1 cellular context compared by ENCODE assay signal in the genomic region with DNA sequence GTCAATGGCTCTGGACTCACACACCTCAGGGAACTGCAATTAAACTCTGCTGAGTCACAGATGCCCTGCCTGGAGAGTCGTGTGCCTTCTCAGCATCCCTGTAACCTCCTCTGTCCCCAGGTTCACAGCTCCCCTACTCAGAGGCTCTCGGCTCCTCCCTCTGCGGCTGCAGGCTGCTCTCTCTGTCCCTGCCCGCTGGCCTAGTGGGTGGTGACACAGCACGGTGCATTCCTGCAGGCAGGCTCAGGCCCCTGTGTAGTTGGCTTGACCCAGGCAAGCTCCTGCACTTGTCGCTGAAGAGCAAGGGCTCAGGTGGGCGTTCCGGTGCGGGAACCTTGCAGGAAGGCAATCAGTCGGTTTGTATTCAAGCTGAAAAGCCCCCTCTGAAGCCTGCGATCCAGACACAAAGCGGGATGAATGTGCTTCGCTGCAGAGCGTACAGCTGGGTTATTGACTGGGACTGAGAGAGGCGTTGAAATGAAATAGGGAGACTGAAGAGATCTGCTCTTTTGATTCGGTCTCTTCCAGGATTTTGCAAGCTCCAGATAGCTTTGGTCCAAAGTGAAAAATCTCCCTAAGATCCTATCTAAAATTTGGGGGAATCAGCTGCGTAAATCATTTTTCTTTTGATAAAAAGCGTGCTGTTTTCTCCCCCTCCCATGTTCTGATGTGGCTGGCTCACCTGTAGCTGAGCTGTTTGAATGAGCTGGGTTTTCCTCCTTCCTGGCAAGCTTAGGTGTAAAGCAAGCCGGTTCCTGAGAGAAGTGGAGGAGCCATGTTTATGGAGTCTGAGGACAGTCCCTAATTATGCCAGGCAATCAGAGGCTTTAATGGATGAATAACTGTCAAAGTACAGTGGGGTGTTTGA.
TF ChIP-seq lines count a peak whose summit lies in the region.

No MANE protein-coding gene starts in this region.

TF ChIP-seq in HepG2, 621 proteins besides CTCF, POLR2A, EP300 and RAD21 (continued from another document and continues in another):
- TF ChIP-seq ARNTL (CRISPR knock-in tag; IDR thresholded peaks at IDR 0.05), result peak; percentile 52; the same call in 1 of the 2 replicates
- TF ChIP-seq, protein P1, sequence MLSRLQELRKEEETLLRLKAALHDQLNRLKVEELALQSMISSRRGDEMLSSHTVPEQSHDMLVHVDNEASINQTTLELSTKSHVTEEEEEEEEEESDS (CRISPR knock-in tag; IDR thresholded peaks at IDR 0.05; ENCODE audit: borderline replicate concordance), result no peak
- TF ChIP-seq, protein P2, sequence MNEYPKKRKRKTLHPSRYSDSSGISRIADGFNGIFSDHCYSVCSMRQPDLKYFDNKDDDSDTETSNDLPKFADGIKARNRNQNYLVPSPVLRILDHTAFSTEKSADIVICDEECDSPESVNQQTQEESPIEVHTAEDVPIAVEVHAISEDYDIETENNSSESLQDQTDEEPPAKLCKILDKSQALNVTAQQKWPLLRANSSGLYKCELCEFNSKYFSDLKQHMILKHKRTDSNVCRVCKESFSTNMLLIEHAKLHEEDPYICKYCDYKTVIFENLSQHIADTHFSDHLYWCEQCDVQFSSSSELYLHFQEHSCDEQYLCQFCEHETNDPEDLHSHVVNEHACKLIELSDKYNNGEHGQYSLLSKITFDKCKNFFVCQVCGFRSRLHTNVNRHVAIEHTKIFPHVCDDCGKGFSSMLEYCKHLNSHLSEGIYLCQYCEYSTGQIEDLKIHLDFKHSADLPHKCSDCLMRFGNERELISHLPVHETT (CRISPR knock-in tag; conservative IDR thresholded peaks at IDR 0.05), result no peak
- TF ChIP-seq, protein P3, sequence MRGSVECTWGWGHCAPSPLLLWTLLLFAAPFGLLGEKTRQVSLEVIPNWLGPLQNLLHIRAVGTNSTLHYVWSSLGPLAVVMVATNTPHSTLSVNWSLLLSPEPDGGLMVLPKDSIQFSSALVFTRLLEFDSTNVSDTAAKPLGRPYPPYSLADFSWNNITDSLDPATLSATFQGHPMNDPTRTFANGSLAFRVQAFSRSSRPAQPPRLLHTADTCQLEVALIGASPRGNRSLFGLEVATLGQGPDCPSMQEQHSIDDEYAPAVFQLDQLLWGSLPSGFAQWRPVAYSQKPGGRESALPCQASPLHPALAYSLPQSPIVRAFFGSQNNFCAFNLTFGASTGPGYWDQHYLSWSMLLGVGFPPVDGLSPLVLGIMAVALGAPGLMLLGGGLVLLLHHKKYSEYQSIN (CRISPR knock-in tag; IDR thresholded peaks at IDR 0.05; ENCODE audit: borderline replicate concordance), result no peak
- TF ChIP-seq, protein P4, sequence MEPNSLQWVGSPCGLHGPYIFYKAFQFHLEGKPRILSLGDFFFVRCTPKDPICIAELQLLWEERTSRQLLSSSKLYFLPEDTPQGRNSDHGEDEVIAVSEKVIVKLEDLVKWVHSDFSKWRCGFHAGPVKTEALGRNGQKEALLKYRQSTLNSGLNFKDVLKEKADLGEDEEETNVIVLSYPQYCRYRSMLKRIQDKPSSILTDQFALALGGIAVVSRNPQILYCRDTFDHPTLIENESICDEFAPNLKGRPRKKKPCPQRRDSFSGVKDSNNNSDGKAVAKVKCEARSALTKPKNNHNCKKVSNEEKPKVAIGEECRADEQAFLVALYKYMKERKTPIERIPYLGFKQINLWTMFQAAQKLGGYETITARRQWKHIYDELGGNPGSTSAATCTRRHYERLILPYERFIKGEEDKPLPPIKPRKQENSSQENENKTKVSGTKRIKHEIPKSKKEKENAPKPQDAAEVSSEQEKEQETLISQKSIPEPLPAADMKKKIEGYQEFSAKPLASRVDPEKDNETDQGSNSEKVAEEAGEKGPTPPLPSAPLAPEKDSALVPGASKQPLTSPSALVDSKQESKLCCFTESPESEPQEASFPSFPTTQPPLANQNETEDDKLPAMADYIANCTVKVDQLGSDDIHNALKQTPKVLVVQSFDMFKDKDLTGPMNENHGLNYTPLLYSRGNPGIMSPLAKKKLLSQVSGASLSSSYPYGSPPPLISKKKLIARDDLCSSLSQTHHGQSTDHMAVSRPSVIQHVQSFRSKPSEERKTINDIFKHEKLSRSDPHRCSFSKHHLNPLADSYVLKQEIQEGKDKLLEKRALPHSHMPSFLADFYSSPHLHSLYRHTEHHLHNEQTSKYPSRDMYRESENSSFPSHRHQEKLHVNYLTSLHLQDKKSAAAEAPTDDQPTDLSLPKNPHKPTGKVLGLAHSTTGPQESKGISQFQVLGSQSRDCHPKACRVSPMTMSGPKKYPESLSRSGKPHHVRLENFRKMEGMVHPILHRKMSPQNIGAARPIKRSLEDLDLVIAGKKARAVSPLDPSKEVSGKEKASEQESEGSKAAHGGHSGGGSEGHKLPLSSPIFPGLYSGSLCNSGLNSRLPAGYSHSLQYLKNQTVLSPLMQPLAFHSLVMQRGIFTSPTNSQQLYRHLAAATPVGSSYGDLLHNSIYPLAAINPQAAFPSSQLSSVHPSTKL (CRISPR knock-in tag; IDR thresholded peaks at IDR 0.05), result peak; percentile 87
- no peak for TF ChIP-seq ATM (IDR thresholded peaks at IDR 0.05; ENCODE audit: borderline replicate concordance)
- no peak for TF ChIP-seq NFYC (CRISPR knock-in tag; IDR thresholded peaks at IDR 0.05)
- TF ChIP-seq SMAD9 (CRISPR knock-in tag; IDR thresholded peaks at IDR 0.05), result no peak
- TF ChIP-seq NAIF1 (CRISPR knock-in tag; IDR thresholded peaks at IDR 0.05; ENCODE audit: borderline replicate concordance), result no peak
- TF ChIP-seq SNAPC2 (CRISPR knock-in tag; IDR thresholded peaks at IDR 0.05), result peak; percentile 63; the same call in 1 of the 2 replicates
- TF ChIP-seq HCFC1 (IDR thresholded peaks at IDR 0.05; ENCODE audit: low read depth, low read length), result no peak
- no peak for TF ChIP-seq ZNF441 (CRISPR knock-in tag; IDR thresholded peaks at IDR 0.05; ENCODE audit: borderline replicate concordance)
- TF ChIP-seq MBD4 (IDR thresholded peaks at IDR 0.05; ENCODE audit: borderline replicate concordance, low read length), result no peak
- no peak for TF ChIP-seq ZNF557 (CRISPR knock-in tag; IDR thresholded peaks at IDR 0.05)
- TF ChIP-seq ZNF615 (CRISPR knock-in tag; IDR thresholded peaks at IDR 0.05; ENCODE audit: borderline replicate concordance), result no peak
- no peak for TF ChIP-seq ZNF546 (CRISPR knock-in tag; conservative IDR thresholded peaks at IDR 0.05)
- TF ChIP-seq NCOA5 (CRISPR knock-in tag; IDR thresholded peaks at IDR 0.05), result no peak
- peak; percentile 86; the same call in 1 of the 2 replicates for TF ChIP-seq NFE2L1 (CRISPR knock-in tag; IDR thresholded peaks at IDR 0.05; ENCODE audit: borderline replicate concordance)
- TF ChIP-seq, protein P5, sequence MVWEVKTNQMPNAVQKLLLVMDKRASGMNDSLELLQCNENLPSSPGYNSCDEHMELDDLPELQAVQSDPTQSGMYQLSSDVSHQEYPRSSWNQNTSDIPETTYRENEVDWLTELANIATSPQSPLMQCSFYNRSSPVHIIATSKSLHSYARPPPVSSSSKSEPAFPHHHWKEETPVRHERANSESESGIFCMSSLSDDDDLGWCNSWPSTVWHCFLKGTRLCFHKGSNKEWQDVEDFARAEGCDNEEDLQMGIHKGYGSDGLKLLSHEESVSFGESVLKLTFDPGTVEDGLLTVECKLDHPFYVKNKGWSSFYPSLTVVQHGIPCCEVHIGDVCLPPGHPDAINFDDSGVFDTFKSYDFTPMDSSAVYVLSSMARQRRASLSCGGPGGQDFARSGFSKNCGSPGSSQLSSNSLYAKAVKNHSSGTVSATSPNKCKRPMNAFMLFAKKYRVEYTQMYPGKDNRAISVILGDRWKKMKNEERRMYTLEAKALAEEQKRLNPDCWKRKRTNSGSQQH (CRISPR knock-in tag; IDR thresholded peaks at IDR 0.05; ENCODE audit: low read depth), result peak; percentile 91
- 0 out of 2 replicates have a peak, but pooled peaks have one; percentile 34 for TF ChIP-seq ARID2 (CRISPR knock-in tag; IDR thresholded peaks at IDR 0.05; ENCODE audit: borderline replicate concordance)
- TF ChIP-seq ZNF598 (CRISPR knock-in tag; IDR thresholded peaks at IDR 0.05; ENCODE audit: borderline replicate concordance), result peak; percentile 83; the same call in 1 of the 2 replicates
- 0 out of 2 replicates have a peak, but pooled peaks have one; percentile 31 for TF ChIP-seq NR2C2 (CRISPR knock-in tag; IDR thresholded peaks at IDR 0.05; ENCODE audit: borderline replicate concordance)
- no peak for TF ChIP-seq ZNF607 (CRISPR knock-in tag; IDR thresholded peaks at IDR 0.05; ENCODE audit: borderline replicate concordance)
- no peak for TF ChIP-seq RARG (CRISPR knock-in tag; IDR thresholded peaks at IDR 0.05; ENCODE audit: low read depth)
- TF ChIP-seq WIZ (CRISPR knock-in tag; IDR thresholded peaks at IDR 0.05), result peak; percentile 29; the same call in 1 of the 2 replicates
- no peak for TF ChIP-seq NR2F6 (IDR thresholded peaks at IDR 0.05)
- peak; percentile 69; the same call in 1 of the 2 replicates for TF ChIP-seq NR2F6 (CRISPR knock-in tag; IDR thresholded peaks at IDR 0.05)
- TF ChIP-seq, protein P6, sequence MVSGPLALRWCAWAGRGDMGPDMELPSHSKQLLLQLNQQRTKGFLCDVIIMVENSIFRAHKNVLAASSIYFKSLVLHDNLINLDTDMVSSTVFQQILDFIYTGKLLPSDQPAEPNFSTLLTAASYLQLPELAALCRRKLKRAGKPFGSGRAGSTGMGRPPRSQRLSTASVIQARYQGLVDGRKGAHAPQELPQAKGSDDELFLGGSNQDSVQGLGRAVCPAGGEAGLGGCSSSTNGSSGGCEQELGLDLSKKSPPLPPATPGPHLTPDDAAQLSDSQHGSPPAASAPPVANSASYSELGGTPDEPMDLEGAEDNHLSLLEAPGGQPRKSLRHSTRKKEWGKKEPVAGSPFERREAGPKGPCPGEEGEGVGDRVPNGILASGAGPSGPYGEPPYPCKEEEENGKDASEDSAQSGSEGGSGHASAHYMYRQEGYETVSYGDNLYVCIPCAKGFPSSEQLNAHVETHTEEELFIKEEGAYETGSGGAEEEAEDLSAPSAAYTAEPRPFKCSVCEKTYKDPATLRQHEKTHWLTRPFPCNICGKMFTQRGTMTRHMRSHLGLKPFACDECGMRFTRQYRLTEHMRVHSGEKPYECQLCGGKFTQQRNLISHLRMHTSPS (CRISPR knock-in tag; IDR thresholded peaks at IDR 0.05; ENCODE audit: low read depth), result peak; percentile 57; the same call in 1 of the 2 replicates
- TF ChIP-seq KLF12 (CRISPR knock-in tag; IDR thresholded peaks at IDR 0.05; ENCODE audit: borderline replicate concordance), result no peak
- no peak for TF ChIP-seq PCBP2 (optimal IDR thresholded peaks at IDR 0.05; ENCODE audit: low read depth, low read length, poor library complexity, severe bottlenecking)
- peak; percentile 92; the same call in 1 of the 2 replicates for TF ChIP-seq ZSCAN21 (CRISPR knock-in tag; IDR thresholded peaks at IDR 0.05; ENCODE audit: borderline replicate concordance)
- TF ChIP-seq HDAC6 (IDR thresholded peaks at IDR 0.05; ENCODE audit: low read depth, low read length), result no peak
- TF ChIP-seq, protein P7, sequence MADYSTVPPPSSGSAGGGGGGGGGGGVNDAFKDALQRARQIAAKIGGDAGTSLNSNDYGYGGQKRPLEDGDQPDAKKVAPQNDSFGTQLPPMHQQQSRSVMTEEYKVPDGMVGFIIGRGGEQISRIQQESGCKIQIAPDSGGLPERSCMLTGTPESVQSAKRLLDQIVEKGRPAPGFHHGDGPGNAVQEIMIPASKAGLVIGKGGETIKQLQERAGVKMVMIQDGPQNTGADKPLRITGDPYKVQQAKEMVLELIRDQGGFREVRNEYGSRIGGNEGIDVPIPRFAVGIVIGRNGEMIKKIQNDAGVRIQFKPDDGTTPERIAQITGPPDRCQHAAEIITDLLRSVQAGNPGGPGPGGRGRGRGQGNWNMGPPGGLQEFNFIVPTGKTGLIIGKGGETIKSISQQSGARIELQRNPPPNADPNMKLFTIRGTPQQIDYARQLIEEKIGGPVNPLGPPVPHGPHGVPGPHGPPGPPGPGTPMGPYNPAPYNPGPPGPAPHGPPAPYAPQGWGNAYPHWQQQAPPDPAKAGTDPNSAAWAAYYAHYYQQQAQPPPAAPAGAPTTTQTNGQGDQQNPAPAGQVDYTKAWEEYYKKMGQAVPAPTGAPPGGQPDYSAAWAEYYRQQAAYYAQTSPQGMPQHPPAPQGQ (CRISPR knock-in tag; IDR thresholded peaks at IDR 0.05; ENCODE audit: borderline replicate concordance), result no peak
- peak; percentile 89 for TF ChIP-seq NRL (CRISPR knock-in tag; IDR thresholded peaks at IDR 0.05; ENCODE audit: borderline replicate concordance)
- no peak for TF ChIP-seq TOPORS (CRISPR knock-in tag; IDR thresholded peaks at IDR 0.05)
- TF ChIP-seq, protein P8, sequence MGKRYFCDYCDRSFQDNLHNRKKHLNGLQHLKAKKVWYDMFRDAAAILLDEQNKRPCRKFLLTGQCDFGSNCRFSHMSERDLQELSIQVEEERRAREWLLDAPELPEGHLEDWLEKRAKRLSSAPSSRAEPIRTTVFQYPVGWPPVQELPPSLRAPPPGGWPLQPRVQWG (CRISPR knock-in tag; IDR thresholded peaks at IDR 0.05; ENCODE audit: borderline replicate concordance, low read depth), result no peak
- TF ChIP-seq SP140L (CRISPR knock-in tag; IDR thresholded peaks at IDR 0.05; ENCODE audit: borderline replicate concordance), result no peak
- TF ChIP-seq ZNF761 (CRISPR knock-in tag; conservative IDR thresholded peaks at IDR 0.05), result peak; percentile 87; the same call in 1 of the 2 replicates
- TF ChIP-seq, protein P9, sequence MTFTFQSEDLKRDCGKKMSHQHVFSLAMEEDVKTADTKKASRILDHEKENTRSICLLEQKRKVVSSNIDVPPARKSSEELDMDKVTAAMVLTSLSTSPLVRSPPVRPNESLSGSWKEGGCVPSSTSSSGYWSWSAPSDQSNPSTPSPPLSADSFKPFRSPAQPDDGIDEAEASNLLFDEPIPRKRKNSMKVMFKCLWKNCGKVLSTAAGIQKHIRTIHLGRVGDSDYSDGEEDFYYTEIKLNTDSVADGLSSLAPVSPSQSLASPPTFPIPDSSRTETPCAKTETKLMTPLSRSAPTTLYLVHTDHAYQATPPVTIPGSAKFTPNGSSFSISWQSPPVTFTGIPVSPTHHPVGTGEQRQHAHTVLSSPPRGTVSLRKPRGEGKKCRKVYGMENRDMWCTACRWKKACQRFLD (CRISPR knock-in tag; IDR thresholded peaks at IDR 0.05; ENCODE audit: borderline replicate concordance), result peak; percentile 65; the same call in 1 of the 2 replicates
- TF ChIP-seq ZNF282 (IDR thresholded peaks at IDR 0.05; ENCODE audit: partially characterized antibody), result no peak
- TF ChIP-seq ZNF788 (CRISPR knock-in tag; IDR thresholded peaks at IDR 0.05; ENCODE audit: borderline replicate concordance), result peak; percentile 89
- TF ChIP-seq, protein P10, sequence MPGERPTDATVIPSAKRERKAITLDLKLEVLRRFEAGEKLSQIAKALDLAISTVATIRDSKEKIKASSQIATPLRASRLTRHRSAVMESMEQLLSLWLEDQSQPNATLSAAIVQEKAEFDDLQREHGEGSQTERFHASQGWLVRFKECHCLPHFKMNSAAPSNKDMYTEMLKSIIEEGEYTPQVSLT (CRISPR knock-in tag; IDR thresholded peaks at IDR 0.05; ENCODE audit: borderline replicate concordance, low read depth), result no peak
- no peak for TF ChIP-seq MAZ (IDR thresholded peaks at IDR 0.05; ENCODE audit: borderline replicate concordance, low read depth, low read length)
- peak; percentile 73 for TF ChIP-seq MAZ (CRISPR knock-in tag; IDR thresholded peaks at IDR 0.05; ENCODE audit: low read depth)
- TF ChIP-seq ZNF296 (CRISPR knock-in tag; conservative IDR thresholded peaks at IDR 0.05), result no peak
- TF ChIP-seq ZNF20 (CRISPR knock-in tag; IDR thresholded peaks at IDR 0.05), result no peak
